In genomic region chr12:165862-166368, GRCh38 we compare ENCODE assay signal across 36 cellular contexts. TPM values are rescaled to one million over a fixed set of nuclear protein-coding genes. Genes with fewer than 3 reads are reported as not detected.
"Had no signal": no experiment of that assay in that cellular context is flagged by ENCODE, and none has a peak within 500 bp of the region (broad histone marks: within the 10 kb centered on the region; RNA-seq: fewer than 3 reads in every experiment).

No MANE protein-coding gene starts in this region.

- H3K36me3 Mint-ChIP-seq: activated CD8-positive, alpha-beta memory T cell treated with anti-CD3 and anti-CD28 coated beads, Interleukin-2, amount 10 ng/mL, durations not matched to agents 7 days and 5 days; activated naive CD8-positive, alpha-beta T cell treated with anti-CD3 and anti-CD28 coated beads, Interleukin-2, amount 10 ng/mL, durations not matched to agents 7 days and 5 days had no signal

- H3K27ac Mint-ChIP-seq: activated CD4-positive, alpha-beta memory T cell treated with anti-CD3 and anti-CD28 coated beads, Interleukin-2, amount 10 ng/mL, durations not matched to agents 7 days and 5 days; activated CD8-positive, alpha-beta memory T cell treated with anti-CD3 and anti-CD28 coated beads, Interleukin-2, amount 10 ng/mL, durations not matched to agents 7 days and 5 days; activated naive CD8-positive, alpha-beta T cell treated with anti-CD3 and anti-CD28 coated beads, Interleukin-2, amount 10 ng/mL, durations not matched to agents 7 days and 5 days had no signal

- H3K4me1 ChIP-seq: ascending aorta had no signal

- H3K9me3 Mint-ChIP-seq: activated CD4-positive, alpha-beta memory T cell treated with anti-CD3 and anti-CD28 coated beads, Interleukin-2, amount 10 ng/mL, durations not matched to agents 7 days and 5 days; activated naive CD8-positive, alpha-beta T cell treated with anti-CD3 and anti-CD28 coated beads, Interleukin-2, amount 10 ng/mL, durations not matched to agents 7 days and 5 days; central memory CD8-positive, alpha-beta T cell had no signal

- H3K27ac ChIP-seq: ascending aorta, cardiac muscle cell, RWPE1, VCaP had no signal

- H3K36me3 ChIP-seq: ascending aorta, cardiac muscle cell had no signal

- H3K4me3 Mint-ChIP-seq: activated CD4-positive, alpha-beta memory T cell treated with anti-CD3 and anti-CD28 coated beads, Interleukin-2, amount 10 ng/mL, durations not matched to agents 7 days and 5 days; activated CD8-positive, alpha-beta memory T cell treated with anti-CD3 and anti-CD28 coated beads, Interleukin-2, amount 10 ng/mL, durations not matched to agents 7 days and 5 days; activated naive CD8-positive, alpha-beta T cell treated with anti-CD3 and anti-CD28 coated beads, Interleukin-2, amount 10 ng/mL, durations not matched to agents 7 days and 5 days; central memory CD8-positive, alpha-beta T cell had no signal

- H3K27me3 ChIP-seq: cardiac muscle cell had no signal

- H3K9me3 ChIP-seq: ascending aorta had no signal

- FAIRE-seq: RCC 7860 had no signal

- DNase-seq: activated CD4-positive, alpha-beta memory T cell treated with anti-CD3 and anti-CD28 coated beads, Interleukin-2, amount 10 ng/mL, durations not matched to agents 7 days and 5 days; activated CD4-positive, alpha-beta T cell treated with anti-CD3 and anti-CD28 coated beads for 1 hour; activated CD4-positive, alpha-beta T cell treated with anti-CD3 and anti-CD28 coated beads for 48 hours; activated CD4-positive, CD25-positive, alpha-beta regulatory T cell; activated CD8-positive, alpha-beta memory T cell treated with anti-CD3 and anti-CD28 coated beads for 24 hours; activated CD8-positive, alpha-beta memory T cell treated with anti-CD3 and anti-CD28 coated beads, Interleukin-2, amount 10 ng/mL, durations not matched to agents 7 days and 5 days; activated CD8-positive, alpha-beta memory T cell treated with anti-CD3 and anti-CD28 coated beads, Interleukin-2, amount 50 U/mL, for 48 hours; activated effector memory CD4-positive, alpha-beta T cell treated with Interleukin-2 at 50 U/mL for 16 hours; activated naive CD4-positive, alpha-beta T cell treated with anti-CD3 and anti-CD28 coated beads, Interleukin-2, amount 50 U/mL, for 16 hours; activated naive CD8-positive, alpha-beta T cell treated with anti-CD3 and anti-CD28 coated beads, Interleukin-2, amount 10 ng/mL, durations not matched to agents 7 days and 5 days; activated T-cell treated with anti-CD3 and anti-CD28 coated beads, Interleukin-2, amount 50 U/mL, for 48 hours; amygdala; KG1; NCI-H1048; NCI-H1105 treated with DMSO at 0.1 percent for 48 hours; NCI-H1436; NCI-H1694; NCI-H1930; NCI-H2081 treated with DMSO at 0.1 percent for 48 hours; NCI-H226; NCI-H446 treated with DMSO at 0.1 percent for 48 hours; NCI-H524 treated with DMSO at 0.1 percent for 48 hours; NK-92 treated with Interleukin-12 subunit alpha and Interleukin-12 subunit beta, amount 100 ng/mL, for 24 hours; PC-3; SW 1271; T-helper 1 cell; T-helper 2 cell; T-helper 9 cell had no signal

- H3K4me3 ChIP-seq: ascending aorta, cardiac muscle cell had no signal

RNA-seq across cellular contexts. Expression of gene SLC6A12, which starts 48.0 kb away (rescaled TPM):
- total RNA-seq: activated CD4-positive, alpha-beta memory T cell treated with anti-CD3 and anti-CD28 coated beads, Interleukin-2, amount 10 ng/mL, durations not matched to agents 7 days and 5 days; activated naive CD8-positive, alpha-beta T cell treated with anti-CD3 and anti-CD28 coated beads, Interleukin-2, amount 10 ng/mL, durations not matched to agents 7 days and 5 days; LHCN-M2; M059J; PC-3 had no signal
